33 cellular contexts compared by ENCODE assay signal in genomic region chr5:175813943-175814630, GRCh38. TPM values are rescaled to one million over a fixed set of nuclear protein-coding genes. Genes with fewer than 3 reads are reported as not detected.
DNase-seq lines count a peak whose midpoint lies in the region; ATAC-seq, FAIRE-seq and TF ChIP-seq lines count a peak whose summit lies in the region.
"Had no signal": no experiment of that assay in that cellular context is flagged by ENCODE, and none has a peak within 500 bp of the region (broad histone marks: within the 10 kb centered on the region; RNA-seq: fewer than 3 reads in every experiment).

No MANE protein-coding gene starts in this region.

- no peak overlapping the region for H2AK5ac ChIP-seq in neuronal stem cell (ENCODE audit: low read depth, low read length)

- FAIRE-seq in bronchial epithelial cell (lab: Jason Lieb, UNC): peak; percentile 23
- FAIRE-seq: G401.6, K562 had no signal

- H3K4me2 ChIP-seq in HCT116 (ENCODE audit: low read length) (peak overlapping the region; percentile 71), PC-9 (peak overlapping the region; percentile 56), neuronal stem cell (ENCODE audit: insufficient read depth, low read length, poor library complexity, severe bottlenecking) (no peak overlapping the region)
- H3K4me2 ChIP-seq: BLaER1 had no signal

- no peak overlapping the region for H4K91ac ChIP-seq in neuronal stem cell (ENCODE audit: low read depth, low read length, poor library complexity)

- DNase-seq in HCT116 (ENCODE audit: low read depth, low spot score) (no peak), PC-9 (peak in 1 of 2 experiments; percentile 89), bronchial epithelial cell (ENCODE audit: low read depth) (peak; percentile 20), neuronal stem cell (ENCODE audit: low spot score) (no peak), NCI-H2171 (lab: John Stamatoyannopoulos, UW) (no peak), DMS114 treated with DMSO at 0.1 percent for 48 hours (lab: John Stamatoyannopoulos, UW; ENCODE audit: unreplicated experiment) (no peak)
- no peak for DNase-seq in activated CD4-positive, alpha-beta T cell treated with anti-CD3 and anti-CD28 coated beads for 1 hour
- DNase-seq: activated CD4-positive, alpha-beta T cell treated with anti-CD3 and anti-CD28 coated beads, Interleukin-2, amount 10 ng/mL, durations not matched to agents 7 days and 5 days; activated effector memory CD4-positive, alpha-beta T cell treated with Interleukin-2 at 50 U/mL for 16 hours; activated T-cell treated with anti-CD3 and anti-CD28 coated beads, Interleukin-2, amount 50 U/mL, for 1 hour; cortex of kidney; effector memory CD4-positive, alpha-beta T cell; foreskin melanocyte; NCI-H1105; NCI-H1930; NCI-H524 treated with DMSO at 0.1 percent for 48 hours; Right ventricle myocardium superior; stimulated activated CD8-positive, alpha-beta memory T cell treated with anti-CD3 and anti-CD28 coated beads, Interleukin-4, amount 100 ng/mL, for 48 hours; stimulated activated naive CD8-positive, alpha-beta T cell treated with anti-CD3 and anti-CD28 coated beads, Interleukin-15, amount 100 ng/mL, for 72 hours; SW 1271; thyroid gland had no signal

- no peak; the same call in 1 of the 2 replicates for ATAC-seq in HCT116
- ATAC-seq: heart right ventricle; stimulated activated naive CD8-positive, alpha-beta T cell treated with anti-CD3 and anti-CD28 coated beads, Interleukin-15, amount 100 ng/mL, for 72 hours; WTC11 had no signal

- no peaks in the 10 kb centered on the region for H3K79me2 ChIP-seq in HCT116 (ENCODE audit: insufficient read depth, low read length)
- H3K79me2 ChIP-seq in PC-9 (ENCODE audit: low read depth): no peaks in the 10 kb centered on the region

- no peaks in the 10 kb centered on the region for H3K36me3 ChIP-seq in HCT116 (ENCODE audit: control insufficient read depth in 1 of 2, insufficient read depth in 2 of 2, low read length in 2 of 2)
- no peaks in the 10 kb centered on the region for H3K36me3 ChIP-seq in PC-9 (ENCODE audit: low read depth)
- H3K36me3 ChIP-seq in bronchial epithelial cell (ENCODE audit: control insufficient read depth, insufficient read depth, low read length): no peaks in the 10 kb centered on the region
- H3K36me3 ChIP-seq in neuronal stem cell (replicated peaks in 1 of 2; ENCODE audit: control insufficient read depth in 2 of 2, insufficient read depth in 2 of 2, low read length in 2 of 2): no peaks in the 10 kb centered on the region
- H3K36me3 ChIP-seq: BLaER1, esophagus muscularis mucosa, HAP-1, heart right ventricle, thyroid gland, vagina had no signal

- H3K27ac ChIP-seq in HCT116 (ENCODE audit: low read depth, low read length) (no peak overlapping the region), PC-9 (peak overlapping the region; percentile 88), neuronal stem cell (replicated peaks; ENCODE audit: low read length) (no peak overlapping the region)
- H3K27ac ChIP-seq: BLaER1, esophagus muscularis mucosa, heart right ventricle, thyroid gland, vagina had no signal

- H4K20me1 ChIP-seq in HCT116 (ENCODE audit: insufficient read depth) (no peaks in the 10 kb centered on the region), PC-9 (ENCODE audit: insufficient read depth) (no peaks in the 10 kb centered on the region)
- H4K20me1 ChIP-seq: BLaER1 had no signal

- no peak overlapping the region for H4K8ac ChIP-seq in neuronal stem cell (ENCODE audit: low read depth, low read length)

- peak overlapping the region; percentile 18 for H3K9ac ChIP-seq in HCT116 (ENCODE audit: low read length)
- H3K9ac ChIP-seq in neuronal stem cell (ENCODE audit: low read depth, low read length, poor library complexity): peak overlapping the region; percentile 1
- H3K9ac ChIP-seq: BLaER1 had no signal

- TF ChIP-seq POLR2A in HCT116 (IDR thresholded peaks at IDR 0.05; ENCODE audit: borderline replicate concordance, extremely low read depth, insufficient read depth, insufficient read length): no peak

- POLR2A ChIA-PET in HCT116 (lab: Charles Lee) (no interaction called here), PC-9 (lab: Charles Lee; ENCODE audit: unreplicated experiment) (no interaction called here)

- no peak overlapping the region for H2BK5ac ChIP-seq in neuronal stem cell (ENCODE audit: low read length)

- H2BK12ac ChIP-seq in neuronal stem cell (ENCODE audit: low read length): no peak overlapping the region

- BruUV-seq in HCT116 (replicated peaks; lab: Mats Ljungman, UMichigan) (no TSS peak), PC-9 (replicated peaks; lab: Mats Ljungman, UMichigan) (no TSS peak)

- no peaks in the 10 kb centered on the region for H3K9me2 ChIP-seq in HCT116 (ENCODE audit: insufficient read depth)
- H3K9me2 ChIP-seq in PC-9 (ENCODE audit: insufficient read depth): no peaks in the 10 kb centered on the region

- peak overlapping the region; percentile 86 for H3K18ac ChIP-seq in neuronal stem cell (ENCODE audit: low read length)

- no peaks in the 10 kb centered on the region for H3K79me1 ChIP-seq in neuronal stem cell (ENCODE audit: low read depth, low read length)

- no peak overlapping the region for H2AFZ ChIP-seq in HCT116 (ENCODE audit: low read depth, low read length, poor library complexity, severe bottlenecking)
- no peak overlapping the region for H2AFZ ChIP-seq in PC-9
- no peak overlapping the region for H2AFZ ChIP-seq in neuronal stem cell (ENCODE audit: low read length)

- H3K4me3 ChIP-seq in HCT116 (replicated peaks in 1 of 2; ENCODE audit: low read depth in 1 of 2, low read length in 2 of 2) (peak overlapping the region in 1 of 2 experiments; percentile 34; a peak in 2 of 4 replicates), PC-9 (no peak overlapping the region), bronchial epithelial cell (ENCODE audit: low read depth, low read length) (no peak overlapping the region), neuronal stem cell (ENCODE audit: low read length in 2 of 2) (no peak overlapping the region)
- H3K4me3 ChIP-seq: BLaER1, esophagus muscularis mucosa, HAP-1, heart right ventricle, K562, thyroid gland, vagina had no signal

- H3K4me1 ChIP-seq in HCT116 (ENCODE audit: control insufficient read depth in 1 of 2, insufficient read depth in 2 of 2, low read length in 2 of 2) (peaks cover 30 to 66% of the 10 kb centered on the region in 2 experiments), PC-9 (replicated peaks; ENCODE audit: insufficient read depth) (peaks cover 49% of the 10 kb centered on the region), neuronal stem cell (ENCODE audit: control insufficient read depth in 2 of 2, insufficient read depth in 1 of 2, low read depth in 1 of 2, low read length in 2 of 2) (peaks cover 0 to 17% of the 10 kb centered on the region in 2 donors)
- H3K4me1 ChIP-seq: BLaER1, esophagus muscularis mucosa, HAP-1, thyroid gland, vagina had no signal

- TF ChIP-seq CTCF in HCT116 (IDR thresholded peaks at IDR 0.05 in 2 of 3, conservative IDR thresholded peaks at IDR 0.05 in 1 of 3; ENCODE audit: borderline replicate concordance in 1 of 3, insufficient read depth in 1 of 3, low read depth in 2 of 3, low read length in 2 of 3) (0 out of 6 replicates have a peak, but pooled peaks of 1 of the 3 experiments have one; percentile 14), PC-9 (conservative IDR thresholded peaks at IDR 0.05) (no peak), bronchial epithelial cell (IDR thresholded peaks at IDR 0.05; ENCODE audit: insufficient read depth, low read length, severe bottlenecking) (no peak)

- H2BK15ac ChIP-seq in neuronal stem cell (ENCODE audit: low read length): peak overlapping the region; percentile 34

- intact Hi-C loops in HCT116 (cut with micrococcal nuclease) (loop anchor here (5.0 kb wide), 1 partner anchor 728 kb away; no protein-coding TSS in a partner anchor), PC-9 (cut with micrococcal nuclease; ENCODE audit: unreplicated experiment) (no loop called here)

- H3K27me3 ChIP-seq in HCT116 (ENCODE audit: insufficient read depth, low read length): no peaks in the 10 kb centered on the region
- no peaks in the 10 kb centered on the region for H3K27me3 ChIP-seq in PC-9 (ENCODE audit: insufficient read depth, low read depth)
- H3K27me3 ChIP-seq in bronchial epithelial cell (ENCODE audit: control insufficient read depth, insufficient read depth, low read length): no peaks in the 10 kb centered on the region
- H3K27me3 ChIP-seq in neuronal stem cell (ENCODE audit: control insufficient read depth in 3 of 3, insufficient read depth in 3 of 3, low read depth in 1 of 3, low read length in 3 of 3): peaks cover 0 to 4% (median 0%) of the 10 kb centered on the region in 3 experiments
- H3K27me3 ChIP-seq: BLaER1, thyroid gland, vagina had no signal

- H3K9me3 ChIP-seq in HCT116 (ENCODE audit: control insufficient read depth in 1 of 2, insufficient read depth in 1 of 2, low read depth in 1 of 2, low read length in 2 of 2) (no peaks in the 10 kb centered on the region), PC-9 (ENCODE audit: insufficient read depth, low read depth) (no peaks in the 10 kb centered on the region), neuronal stem cell (replicated peaks in 1 of 2; ENCODE audit: control insufficient read depth in 2 of 2, insufficient read depth in 1 of 2, low read depth in 1 of 2, low read length in 2 of 2) (no peaks in the 10 kb centered on the region)
- H3K9me3 ChIP-seq: BLaER1, esophagus muscularis mucosa, HAP-1, heart right ventricle, thyroid gland, vagina had no signal

- H3K23ac ChIP-seq in neuronal stem cell (ENCODE audit: low read depth, low read length, poor library complexity): peak overlapping the region; percentile 21

- no peak overlapping the region for H3K4ac ChIP-seq in neuronal stem cell (ENCODE audit: low read length)

- H3K14ac ChIP-seq in neuronal stem cell (ENCODE audit: low read length): no peak overlapping the region

- RAD21 ChIA-PET in HCT116 (lab: Charles Lee; ENCODE audit: low non-redundant PET in 1 of 2, low total read pairs in 2 of 2, uncharacterized antibody in 2 of 2, unreplicated experiment in 2 of 2): no interaction called here

- no peak for TF ChIP-seq RAD21 in HCT116 (IDR thresholded peaks at IDR 0.05; ENCODE audit: low read depth)

- no CpG with 5 or more reads among the region's 4 CpGs for WGBS in neuronal stem cell (ENCODE audit: extremely low coverage in 2 of 2, insufficient read length in 2 of 2, insufficient replicate concordance in 1 of 2), 2 donors

- peaks cover 37% of the 10 kb centered on the region for H3F3A ChIP-seq in PC-9 (ENCODE audit: insufficient read depth, low read depth)

- CTCF ChIA-PET in HCT116 (lab: Charles Lee): interaction anchor here (0.7 kb wide), 1 partner anchor 84 kb away, joined by 3 read pairs; no protein-coding TSS in a partner anchor
- CTCF ChIA-PET in PC-9 (lab: Charles Lee): no interaction called here

- no peak overlapping the region for H2BK120ac ChIP-seq in neuronal stem cell (ENCODE audit: low read depth, low read length)

TF ChIP-seq in HCT116, 20 proteins besides CTCF, POLR2A, EP300 and RAD21 (continues in another document):
- no peak for TF ChIP-seq YY1 (IDR thresholded peaks at IDR 0.05; ENCODE audit: extremely low read depth, insufficient replicate concordance, low read depth, low read length)
- no peak for TF ChIP-seq CEBPB (IDR thresholded peaks at IDR 0.05; ENCODE audit: low read depth)
- no peak for TF ChIP-seq ZFX (IDR thresholded peaks at IDR 0.05)
- no peak for TF ChIP-seq JUND (IDR thresholded peaks at IDR 0.05)

RNA-seq across cellular contexts. Expression of gene CPLX2, which starts 57.3 kb away (rescaled TPM):
- total RNA-seq in HCT116 (2021; ENCODE audit: unreplicated experiment) (not detected), PC-9 (2021) (not detected in 2 replicates), bronchial epithelial cell (not detected in 2 replicates)
- polyA plus RNA-seq in HCT116 (2012): 0.08 and 0.19 TPM in 2 replicates
- polyA plus RNA-seq in neuronal stem cell (2013, experiment 1 of 2): 0.10 TPM
- 0.07 TPM for polyA plus RNA-seq in neuronal stem cell (2013, experiment 2 of 2)
- total RNA-seq: activated CD4-positive, alpha-beta T cell treated with anti-CD3 and anti-CD28 coated beads, Interleukin-2, amount 10 ng/mL, durations not matched to agents 7 days and 5 days; cardiac septum; heart right ventricle; K562; kidney epithelial cell; liver; mesothelial cell of epicardium; Right ventricle myocardium superior had no signal
- polyA plus RNA-seq: K562 had no signal
